1 cellular context compared by ENCODE assay signal in the genomic region with DNA sequence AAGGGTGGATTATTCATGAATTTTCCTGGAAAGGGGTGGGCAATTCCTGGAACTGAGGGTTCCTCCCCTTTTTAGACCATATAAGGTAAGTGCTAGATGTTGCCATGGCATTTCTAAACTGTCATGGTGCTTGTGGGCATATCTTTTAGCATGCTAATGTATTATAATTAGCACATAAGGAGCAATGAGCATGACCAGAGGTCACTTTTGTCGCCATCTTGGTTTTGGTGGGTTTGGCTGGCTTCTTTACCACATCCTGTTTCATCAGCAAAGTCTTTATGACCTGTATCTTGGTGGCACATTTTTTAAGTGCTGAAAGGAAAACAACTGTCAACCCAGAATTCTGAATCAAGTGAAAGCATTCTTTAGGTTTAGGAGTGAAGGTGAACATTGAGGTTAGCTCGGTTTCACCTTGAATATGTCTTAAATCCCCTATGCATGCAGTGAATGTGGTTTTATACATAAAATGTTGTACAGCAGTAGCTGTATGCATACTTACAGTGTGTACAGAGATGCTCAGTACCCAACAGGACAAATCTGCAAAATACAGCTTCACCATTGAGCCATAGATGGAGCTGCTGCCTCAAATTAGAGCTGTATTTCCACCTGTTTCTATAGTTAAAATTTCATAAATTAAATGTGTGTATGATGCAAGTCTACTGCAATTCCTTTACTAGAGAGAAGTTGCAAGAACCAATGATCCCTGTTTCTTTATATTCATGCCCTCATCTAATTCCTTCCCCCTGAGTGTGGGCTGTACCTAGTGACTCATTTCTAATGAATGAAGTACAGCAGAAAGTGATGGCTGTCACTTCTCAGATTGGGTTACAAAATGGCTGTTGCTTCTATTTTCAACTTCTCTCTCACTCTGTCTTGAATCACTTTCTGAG.
A peak's percentile ranks its signal among the peaks of the same experiment; 100 is the strongest.
TF ChIP-seq lines count a peak whose summit lies in the region.

No MANE protein-coding gene starts in this region.

TF ChIP-seq in K562, 482 proteins besides CTCF, POLR2A, EP300 and RAD21 (continued from another document and continues in another):
- TF ChIP-seq ZNF324 (CRISPR knock-in tag; IDR thresholded peaks at IDR 0.05) (0 out of 2 replicates have a peak, but pooled peaks have one; percentile 36), FOXK2 (conservative IDR thresholded peaks at IDR 0.05 in 1 of 2, IDR thresholded peaks at IDR 0.05 in 1 of 2; ENCODE audit: low read depth in 2 of 2) (peak in 1 of 2 experiments; percentile 49; a peak in 2 of 4 replicates), PTTG1 (tag; IDR thresholded peaks at IDR 0.05; ENCODE audit: low read depth) (0 out of 2 replicates have a peak, but pooled peaks have one; percentile 33), ZNF384 (IDR thresholded peaks at IDR 0.05; ENCODE audit: low read depth, low read length) (no peak), OTX1 (CRISPR knock-in tag; IDR thresholded peaks at IDR 0.05) (peak; percentile 88), MAFK (IDR thresholded peaks at IDR 0.05; ENCODE audit: low read length) (peak; percentile 10; the same call in 1 of the 2 replicates), MEF2D (tag; conservative IDR thresholded peaks at IDR 0.05; ENCODE audit: low read depth) (peak; percentile 40; the same call in 1 of the 2 replicates), ZNF79 (CRISPR knock-in tag; IDR thresholded peaks at IDR 0.05; ENCODE audit: low read depth) (no peak), TBP (optimal IDR thresholded peaks at IDR 0.05; ENCODE audit: low read depth, low read length) (peak; percentile 20), KLF6 (CRISPR knock-in tag; IDR thresholded peaks at IDR 0.05; ENCODE audit: borderline replicate concordance) (peak; percentile 56), BMI1 (IDR thresholded peaks at IDR 0.05; ENCODE audit: low read length) (peak; percentile 78), XRCC5 (IDR thresholded peaks at IDR 0.05; ENCODE audit: low read depth, low read length) (no peak), RCOR1 (IDR thresholded peaks at IDR 0.05; ENCODE audit: borderline replicate concordance in 1 of 2, low read depth in 2 of 2, low read length in 2 of 2) (peak in 1 of 2 experiments; percentile 39; a peak in 1 of 4 replicates), FOXP1 (CRISPR knock-in tag; IDR thresholded peaks at IDR 0.05) (0 out of 2 replicates have a peak, but pooled peaks have one; percentile 40), KDM4B (IDR thresholded peaks at IDR 0.05; ENCODE audit: borderline replicate concordance in 2 of 2, low read depth in 1 of 2) (no peak), ZNF75A (CRISPR knock-in tag; IDR thresholded peaks at IDR 0.05) (no peak), GATAD2A (IDR thresholded peaks at IDR 0.05) (no peak), ATF7 (IDR thresholded peaks at IDR 0.05) (peak; percentile 93), PYGO2 (tag; IDR thresholded peaks at IDR 0.05) (peak; percentile 59; the same call in 1 of the 2 replicates), ZNF695 (CRISPR knock-in tag; IDR thresholded peaks at IDR 0.05) (no peak), ZKSCAN8 (CRISPR knock-in tag; IDR thresholded peaks at IDR 0.05) (peak; percentile 61), TCF3 (CRISPR knock-in tag; IDR thresholded peaks at IDR 0.05) (no peak; the same call in 1 of the 2 replicates), KAT7 (CRISPR knock-in tag; IDR thresholded peaks at IDR 0.05; ENCODE audit: borderline replicate concordance) (no peak), SMAD3 (CRISPR knock-in tag; conservative IDR thresholded peaks at IDR 0.05) (peak; percentile 75; the same call in 1 of the 2 replicates), ZNF24 (IDR thresholded peaks at IDR 0.05) (peak; percentile 62; the same call in 1 of the 2 replicates), SRSF3 (IDR thresholded peaks at IDR 0.05; ENCODE audit: insufficient read depth, low read length) (no peak), NBN (IDR thresholded peaks at IDR 0.05; ENCODE audit: low read depth) (0 out of 2 replicates have a peak, but pooled peaks have one; percentile 30), LCOR (CRISPR knock-in tag; IDR thresholded peaks at IDR 0.05) (peak; percentile 52; the same call in 1 of the 2 replicates), SIRT6 (IDR thresholded peaks at IDR 0.05; ENCODE audit: low read depth, low read length) (no peak), ZNF586 (CRISPR knock-in tag; conservative IDR thresholded peaks at IDR 0.05) (peak; percentile 61; the same call in 1 of the 2 replicates), MXI1 (IDR thresholded peaks at IDR 0.05; ENCODE audit: low read depth, low read length) (peak; percentile 84), TCFL5 (CRISPR knock-in tag; conservative IDR thresholded peaks at IDR 0.05) (peak; percentile 68; the same call in 1 of the 2 replicates), CAMTA2 (CRISPR knock-in tag; conservative IDR thresholded peaks at IDR 0.05) (no peak), ZEB2 (IDR thresholded peaks at IDR 0.05) (peak; percentile 51; the same call in 1 of the 2 replicates), ATF1 (CRISPR knock-in tag; IDR thresholded peaks at IDR 0.05) (no peak), ATF1 (tag; IDR thresholded peaks at IDR 0.05) (peak; percentile 67), DACH1 (IDR thresholded peaks at IDR 0.05; ENCODE audit: partially characterized antibody) (no peak), NR2F6 (CRISPR knock-in tag; IDR thresholded peaks at IDR 0.05) (peak; percentile 59; the same call in 1 of the 2 replicates), SIX5 (IDR thresholded peaks at IDR 0.05; ENCODE audit: borderline replicate concordance in 1 of 2, insufficient read depth in 1 of 2, low read depth in 1 of 2, low read length in 2 of 2) (peak in 1 of 2 experiments; percentile 45; a peak in 1 of 4 replicates), ZNF239 (CRISPR knock-in tag; IDR thresholded peaks at IDR 0.05) (0 out of 2 replicates have a peak, but pooled peaks have one; percentile 20), SMAD4 (CRISPR knock-in tag; conservative IDR thresholded peaks at IDR 0.05) (peak; percentile 44), CTBP1 (IDR thresholded peaks at IDR 0.05; ENCODE audit: borderline replicate concordance) (peak; percentile 55; the same call in 1 of the 2 replicates), NFRKB (IDR thresholded peaks at IDR 0.05; ENCODE audit: low read depth) (peak; percentile 87)
- TF ChIP-seq, protein P1, sequence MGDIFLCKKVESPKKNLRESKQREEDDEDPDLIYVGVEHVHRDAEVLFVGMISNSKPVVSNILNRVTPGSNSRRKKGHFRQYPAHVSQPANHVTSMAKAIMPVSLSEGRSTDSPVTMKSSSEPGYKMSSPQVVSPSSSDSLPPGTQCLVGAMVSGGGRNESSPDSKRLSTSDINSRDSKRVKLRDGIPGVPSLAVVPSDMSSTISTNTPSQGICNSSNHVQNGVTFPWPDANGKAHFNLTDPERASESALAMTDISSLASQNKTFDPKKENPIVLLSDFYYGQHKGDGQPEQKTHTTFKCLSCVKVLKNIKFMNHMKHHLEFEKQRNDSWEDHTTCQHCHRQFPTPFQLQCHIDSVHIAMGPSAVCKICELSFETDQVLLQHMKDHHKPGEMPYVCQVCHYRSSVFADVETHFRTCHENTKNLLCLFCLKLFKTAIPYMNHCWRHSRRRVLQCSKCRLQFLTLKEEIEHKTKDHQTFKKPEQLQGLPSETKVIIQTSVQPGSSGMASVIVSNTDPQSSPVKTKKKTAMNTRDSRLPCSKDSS (IDR thresholded peaks at IDR 0.05; ENCODE audit: low read depth, partially characterized antibody), result no peak
- TF ChIP-seq, protein P2, sequence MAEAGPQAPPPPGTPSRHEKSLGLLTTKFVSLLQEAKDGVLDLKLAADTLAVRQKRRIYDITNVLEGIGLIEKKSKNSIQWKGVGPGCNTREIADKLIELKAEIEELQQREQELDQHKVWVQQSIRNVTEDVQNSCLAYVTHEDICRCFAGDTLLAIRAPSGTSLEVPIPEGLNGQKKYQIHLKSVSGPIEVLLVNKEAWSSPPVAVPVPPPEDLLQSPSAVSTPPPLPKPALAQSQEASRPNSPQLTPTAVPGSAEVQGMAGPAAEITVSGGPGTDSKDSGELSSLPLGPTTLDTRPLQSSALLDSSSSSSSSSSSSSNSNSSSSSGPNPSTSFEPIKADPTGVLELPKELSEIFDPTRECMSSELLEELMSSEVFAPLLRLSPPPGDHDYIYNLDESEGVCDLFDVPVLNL (CRISPR knock-in tag; IDR thresholded peaks at IDR 0.05; ENCODE audit: low read depth), result no peak
- TF ChIP-seq, protein P3, sequence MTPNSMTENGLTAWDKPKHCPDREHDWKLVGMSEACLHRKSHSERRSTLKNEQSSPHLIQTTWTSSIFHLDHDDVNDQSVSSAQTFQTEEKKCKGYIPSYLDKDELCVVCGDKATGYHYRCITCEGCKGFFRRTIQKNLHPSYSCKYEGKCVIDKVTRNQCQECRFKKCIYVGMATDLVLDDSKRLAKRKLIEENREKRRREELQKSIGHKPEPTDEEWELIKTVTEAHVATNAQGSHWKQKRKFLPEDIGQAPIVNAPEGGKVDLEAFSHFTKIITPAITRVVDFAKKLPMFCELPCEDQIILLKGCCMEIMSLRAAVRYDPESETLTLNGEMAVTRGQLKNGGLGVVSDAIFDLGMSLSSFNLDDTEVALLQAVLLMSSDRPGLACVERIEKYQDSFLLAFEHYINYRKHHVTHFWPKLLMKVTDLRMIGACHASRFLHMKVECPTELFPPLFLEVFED (CRISPR knock-in tag; conservative IDR thresholded peaks at IDR 0.05), result peak; percentile 79; the same call in 1 of the 2 replicates
- TF ChIP-seq, protein P4, sequence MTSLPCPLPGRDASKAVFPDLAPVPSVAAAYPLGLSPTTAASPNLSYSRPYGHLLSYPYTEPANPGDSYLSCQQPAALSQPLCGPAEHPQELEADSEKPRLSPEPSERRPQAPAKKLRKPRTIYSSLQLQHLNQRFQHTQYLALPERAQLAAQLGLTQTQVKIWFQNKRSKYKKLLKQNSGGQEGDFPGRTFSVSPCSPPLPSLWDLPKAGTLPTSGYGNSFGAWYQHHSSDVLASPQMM (CRISPR knock-in tag; IDR thresholded peaks at IDR 0.05), result no peak
- TF ChIP-seq, protein P5, sequence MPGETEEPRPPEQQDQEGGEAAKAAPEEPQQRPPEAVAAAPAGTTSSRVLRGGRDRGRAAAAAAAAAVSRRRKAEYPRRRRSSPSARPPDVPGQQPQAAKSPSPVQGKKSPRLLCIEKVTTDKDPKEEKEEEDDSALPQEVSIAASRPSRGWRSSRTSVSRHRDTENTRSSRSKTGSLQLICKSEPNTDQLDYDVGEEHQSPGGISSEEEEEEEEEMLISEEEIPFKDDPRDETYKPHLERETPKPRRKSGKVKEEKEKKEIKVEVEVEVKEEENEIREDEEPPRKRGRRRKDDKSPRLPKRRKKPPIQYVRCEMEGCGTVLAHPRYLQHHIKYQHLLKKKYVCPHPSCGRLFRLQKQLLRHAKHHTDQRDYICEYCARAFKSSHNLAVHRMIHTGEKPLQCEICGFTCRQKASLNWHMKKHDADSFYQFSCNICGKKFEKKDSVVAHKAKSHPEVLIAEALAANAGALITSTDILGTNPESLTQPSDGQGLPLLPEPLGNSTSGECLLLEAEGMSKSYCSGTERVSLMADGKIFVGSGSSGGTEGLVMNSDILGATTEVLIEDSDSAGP (CRISPR knock-in tag; IDR thresholded peaks at IDR 0.05), result no peak
- TF ChIP-seq, protein P6, sequence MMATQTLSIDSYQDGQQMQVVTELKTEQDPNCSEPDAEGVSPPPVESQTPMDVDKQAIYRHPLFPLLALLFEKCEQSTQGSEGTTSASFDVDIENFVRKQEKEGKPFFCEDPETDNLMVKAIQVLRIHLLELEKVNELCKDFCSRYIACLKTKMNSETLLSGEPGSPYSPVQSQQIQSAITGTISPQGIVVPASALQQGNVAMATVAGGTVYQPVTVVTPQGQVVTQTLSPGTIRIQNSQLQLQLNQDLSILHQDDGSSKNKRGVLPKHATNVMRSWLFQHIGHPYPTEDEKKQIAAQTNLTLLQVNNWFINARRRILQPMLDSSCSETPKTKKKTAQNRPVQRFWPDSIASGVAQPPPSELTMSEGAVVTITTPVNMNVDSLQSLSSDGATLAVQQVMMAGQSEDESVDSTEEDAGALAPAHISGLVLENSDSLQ (IDR thresholded peaks at IDR 0.05), result peak; percentile 91
- TF ChIP-seq, protein P7, sequence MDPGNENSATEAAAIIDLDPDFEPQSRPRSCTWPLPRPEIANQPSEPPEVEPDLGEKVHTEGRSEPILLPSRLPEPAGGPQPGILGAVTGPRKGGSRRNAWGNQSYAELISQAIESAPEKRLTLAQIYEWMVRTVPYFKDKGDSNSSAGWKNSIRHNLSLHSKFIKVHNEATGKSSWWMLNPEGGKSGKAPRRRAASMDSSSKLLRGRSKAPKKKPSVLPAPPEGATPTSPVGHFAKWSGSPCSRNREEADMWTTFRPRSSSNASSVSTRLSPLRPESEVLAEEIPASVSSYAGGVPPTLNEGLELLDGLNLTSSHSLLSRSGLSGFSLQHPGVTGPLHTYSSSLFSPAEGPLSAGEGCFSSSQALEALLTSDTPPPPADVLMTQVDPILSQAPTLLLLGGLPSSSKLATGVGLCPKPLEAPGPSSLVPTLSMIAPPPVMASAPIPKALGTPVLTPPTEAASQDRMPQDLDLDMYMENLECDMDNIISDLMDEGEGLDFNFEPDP (CRISPR knock-in tag; IDR thresholded peaks at IDR 0.05), result 0 out of 2 replicates have a peak, but pooled peaks have one; percentile 49
- TF ChIP-seq, protein P8, sequence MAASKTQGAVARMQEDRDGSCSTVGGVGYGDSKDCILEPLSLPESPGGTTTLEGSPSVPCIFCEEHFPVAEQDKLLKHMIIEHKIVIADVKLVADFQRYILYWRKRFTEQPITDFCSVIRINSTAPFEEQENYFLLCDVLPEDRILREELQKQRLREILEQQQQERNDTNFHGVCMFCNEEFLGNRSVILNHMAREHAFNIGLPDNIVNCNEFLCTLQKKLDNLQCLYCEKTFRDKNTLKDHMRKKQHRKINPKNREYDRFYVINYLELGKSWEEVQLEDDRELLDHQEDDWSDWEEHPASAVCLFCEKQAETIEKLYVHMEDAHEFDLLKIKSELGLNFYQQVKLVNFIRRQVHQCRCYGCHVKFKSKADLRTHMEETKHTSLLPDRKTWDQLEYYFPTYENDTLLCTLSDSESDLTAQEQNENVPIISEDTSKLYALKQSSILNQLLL (CRISPR knock-in tag; IDR thresholded peaks at IDR 0.05; ENCODE audit: borderline replicate concordance), result no peak
- TF ChIP-seq, protein P9, sequence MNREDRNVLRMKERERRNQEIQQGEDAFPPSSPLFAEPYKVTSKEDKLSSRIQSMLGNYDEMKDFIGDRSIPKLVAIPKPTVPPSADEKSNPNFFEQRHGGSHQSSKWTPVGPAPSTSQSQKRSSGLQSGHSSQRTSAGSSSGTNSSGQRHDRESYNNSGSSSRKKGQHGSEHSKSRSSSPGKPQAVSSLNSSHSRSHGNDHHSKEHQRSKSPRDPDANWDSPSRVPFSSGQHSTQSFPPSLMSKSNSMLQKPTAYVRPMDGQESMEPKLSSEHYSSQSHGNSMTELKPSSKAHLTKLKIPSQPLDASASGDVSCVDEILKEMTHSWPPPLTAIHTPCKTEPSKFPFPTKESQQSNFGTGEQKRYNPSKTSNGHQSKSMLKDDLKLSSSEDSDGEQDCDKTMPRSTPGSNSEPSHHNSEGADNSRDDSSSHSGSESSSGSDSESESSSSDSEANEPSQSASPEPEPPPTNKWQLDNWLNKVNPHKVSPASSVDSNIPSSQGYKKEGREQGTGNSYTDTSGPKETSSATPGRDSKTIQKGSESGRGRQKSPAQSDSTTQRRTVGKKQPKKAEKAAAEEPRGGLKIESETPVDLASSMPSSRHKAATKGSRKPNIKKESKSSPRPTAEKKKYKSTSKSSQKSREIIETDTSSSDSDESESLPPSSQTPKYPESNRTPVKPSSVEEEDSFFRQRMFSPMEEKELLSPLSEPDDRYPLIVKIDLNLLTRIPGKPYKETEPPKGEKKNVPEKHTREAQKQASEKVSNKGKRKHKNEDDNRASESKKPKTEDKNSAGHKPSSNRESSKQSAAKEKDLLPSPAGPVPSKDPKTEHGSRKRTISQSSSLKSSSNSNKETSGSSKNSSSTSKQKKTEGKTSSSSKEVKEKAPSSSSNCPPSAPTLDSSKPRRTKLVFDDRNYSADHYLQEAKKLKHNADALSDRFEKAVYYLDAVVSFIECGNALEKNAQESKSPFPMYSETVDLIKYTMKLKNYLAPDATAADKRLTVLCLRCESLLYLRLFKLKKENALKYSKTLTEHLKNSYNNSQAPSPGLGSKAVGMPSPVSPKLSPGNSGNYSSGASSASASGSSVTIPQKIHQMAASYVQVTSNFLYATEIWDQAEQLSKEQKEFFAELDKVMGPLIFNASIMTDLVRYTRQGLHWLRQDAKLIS (CRISPR knock-in tag; IDR thresholded peaks at IDR 0.05), result peak; percentile 50; the same call in 1 of the 2 replicates
